Comparison of ENCODE assay signal across 1 cellular context in genomic region chr15:32700501-32701150, GRCh38.
A peak's percentile ranks its signal among the peaks of the same experiment; 100 is the strongest.
TF ChIP-seq lines count a peak whose summit lies in the region.

No MANE protein-coding gene starts in this region.

TF ChIP-seq in HepG2, 621 proteins besides CTCF, POLR2A, EP300 and RAD21 (continued from another document and continues in another):
- no peak for TF ChIP-seq ARID3A (IDR thresholded peaks at IDR 0.05; ENCODE audit: low read depth, low read length)
- TF ChIP-seq MIXL1 (CRISPR knock-in tag; IDR thresholded peaks at IDR 0.05), result no peak
- no peak for TF ChIP-seq ELF4 (CRISPR knock-in tag; IDR thresholded peaks at IDR 0.05; ENCODE audit: borderline replicate concordance)
- TF ChIP-seq FOXJ3 (CRISPR knock-in tag; IDR thresholded peaks at IDR 0.05; ENCODE audit: borderline replicate concordance), result peak; percentile 29; the same call in 1 of the 2 replicates
- TF ChIP-seq FOXO1 (CRISPR knock-in tag; IDR thresholded peaks at IDR 0.05), result peak; percentile 60; the same call in 1 of the 2 replicates
- TF ChIP-seq ZBTB20 (CRISPR knock-in tag; IDR thresholded peaks at IDR 0.05; ENCODE audit: borderline replicate concordance, low read depth), result no peak
- no peak for TF ChIP-seq ZGPAT (CRISPR knock-in tag; IDR thresholded peaks at IDR 0.05)
- no peak for TF ChIP-seq SALL2 (CRISPR knock-in tag; IDR thresholded peaks at IDR 0.05)
- TF ChIP-seq GPBP1L1 (CRISPR knock-in tag; IDR thresholded peaks at IDR 0.05), result no peak
- TF ChIP-seq HOXA3 (CRISPR knock-in tag; IDR thresholded peaks at IDR 0.05), result peak; percentile 36; the same call in 1 of the 2 replicates
- TF ChIP-seq TCF7L2 (IDR thresholded peaks at IDR 0.05; ENCODE audit: low read depth, low read length), result no peak
- TF ChIP-seq MNT (IDR thresholded peaks at IDR 0.05), result no peak
- TF ChIP-seq ZNF18 (CRISPR knock-in tag; IDR thresholded peaks at IDR 0.05; ENCODE audit: insufficient replicate concordance), result no peak
- no peak for TF ChIP-seq ZNF496 (CRISPR knock-in tag; IDR thresholded peaks at IDR 0.05; ENCODE audit: insufficient replicate concordance)
- no peak for TF ChIP-seq AHDC1 (CRISPR knock-in tag; IDR thresholded peaks at IDR 0.05; ENCODE audit: borderline replicate concordance)
- no peak for TF ChIP-seq HOXA7 (CRISPR knock-in tag; IDR thresholded peaks at IDR 0.05)
- TF ChIP-seq KLF13 (CRISPR knock-in tag; IDR thresholded peaks at IDR 0.05), result no peak
- TF ChIP-seq ARNTL (CRISPR knock-in tag; IDR thresholded peaks at IDR 0.05), result no peak
- no peak for TF ChIP-seq CCAR2 (optimal IDR thresholded peaks at IDR 0.05; ENCODE audit: low read depth, low read length)
- TF ChIP-seq KLF15 (CRISPR knock-in tag; IDR thresholded peaks at IDR 0.05; ENCODE audit: borderline replicate concordance), result no peak
- TF ChIP-seq FOXP4 (CRISPR knock-in tag; IDR thresholded peaks at IDR 0.05), result peak; percentile 67
- TF ChIP-seq ATF2 (CRISPR knock-in tag; IDR thresholded peaks at IDR 0.05), result no peak
- no peak for TF ChIP-seq NFRKB (IDR thresholded peaks at IDR 0.05)
- TF ChIP-seq ATF1 (CRISPR knock-in tag; IDR thresholded peaks at IDR 0.05), result no peak
- no peak for TF ChIP-seq IKZF5 (CRISPR knock-in tag; IDR thresholded peaks at IDR 0.05)
- no peak for TF ChIP-seq LCORL (IDR thresholded peaks at IDR 0.05)
- no peak for TF ChIP-seq LCORL (CRISPR knock-in tag; IDR thresholded peaks at IDR 0.05)
- TF ChIP-seq TEAD3 (CRISPR knock-in tag; optimal IDR thresholded peaks at IDR 0.05; ENCODE audit: borderline replicate concordance), result peak; percentile 27
- no peak for TF ChIP-seq MBNL3 (CRISPR knock-in tag; conservative IDR thresholded peaks at IDR 0.05)
- no peak for TF ChIP-seq ZNF460 (CRISPR knock-in tag; IDR thresholded peaks at IDR 0.05; ENCODE audit: borderline replicate concordance)
- TF ChIP-seq CREM (IDR thresholded peaks at IDR 0.05), result no peak; the same call in 1 of the 2 replicates
- TF ChIP-seq CREM (CRISPR knock-in tag; IDR thresholded peaks at IDR 0.05), result no peak
- TF ChIP-seq CBX5 (CRISPR knock-in tag; IDR thresholded peaks at IDR 0.05; ENCODE audit: borderline replicate concordance), result no peak
- TF ChIP-seq NONO (IDR thresholded peaks at IDR 0.05), result no peak
- TF ChIP-seq NONO (CRISPR knock-in tag; conservative IDR thresholded peaks at IDR 0.05), result no peak
- TF ChIP-seq ZNF383 (CRISPR knock-in tag; IDR thresholded peaks at IDR 0.05; ENCODE audit: borderline replicate concordance), result no peak
- TF ChIP-seq HMG20A (CRISPR knock-in tag; IDR thresholded peaks at IDR 0.05; ENCODE audit: borderline replicate concordance), result 0 out of 2 replicates have a peak, but pooled peaks have one; percentile 26
- TF ChIP-seq ZBTB2 (CRISPR knock-in tag; IDR thresholded peaks at IDR 0.05; ENCODE audit: low read depth), result no peak
- no peak for TF ChIP-seq NFIB (CRISPR knock-in tag; IDR thresholded peaks at IDR 0.05; ENCODE audit: borderline replicate concordance)
